In genomic region chr11:9691865-9692264, GRCh38 we compare ENCODE assay signal across 9 cellular contexts. TPM values are rescaled to one million over a fixed set of nuclear protein-coding genes. Genes with fewer than 3 reads are reported as not detected.
DNase-seq lines count a peak whose midpoint lies in the region; ATAC-seq and TF ChIP-seq lines count a peak whose summit lies in the region.
"Had no signal": no experiment of that assay in that cellular context is flagged by ENCODE, and none has a peak within 500 bp of the region (broad histone marks: within the 10 kb centered on the region; RNA-seq: fewer than 3 reads in every experiment).

No MANE protein-coding gene starts in this region.

- H3K27me3 ChIP-seq in gastrocnemius medialis = no peaks in the 10 kb centered on the region

- H3K4me3 ChIP-seq in gastrocnemius medialis = no peak overlapping the region

- no peak for ATAC-seq in gastrocnemius medialis

- TF ChIP-seq CTCF in gastrocnemius medialis (IDR thresholded peaks at IDR 0.05 in 4 of 5, conservative IDR thresholded peaks at IDR 0.05 in 1 of 5) (no peak), GM13977 (IDR thresholded peaks at IDR 0.05; ENCODE audit: extremely low read depth, insufficient read depth, missing control alignments) (no peak)

- no peaks in the 10 kb centered on the region for H3K9me3 ChIP-seq in gastrocnemius medialis

- TF ChIP-seq POLR2A in gastrocnemius medialis (IDR thresholded peaks at IDR 0.05) = no peak

- intact Hi-C loops in gastrocnemius medialis (cut with DNase I; ENCODE audit: low total_unique reads) = no loop called here

- DNase-seq in EL (peak; percentile 60), NOMO-1 treated with DMSO at 0.1 percent for 48 hours (lab: John Stamatoyannopoulos, UW; ENCODE audit: unreplicated experiment) (peak; percentile 78), gastrocnemius medialis (no peak), OCI-M2 (lab: John Stamatoyannopoulos, UW; ENCODE audit: unreplicated experiment) (no peak), GM13977 (ENCODE audit: low spot score) (no peak), NCI-H146 treated with DMSO at 0.1 percent for 48 hours (lab: John Stamatoyannopoulos, UW; ENCODE audit: unreplicated experiment) (no peak)
- no peak for DNase-seq in stimulated activated CD4-positive, alpha-beta T cell treated with anti-CD3 and anti-CD28 coated beads, Interleukin-15, amount 100 ng/mL, for 24 hours
- DNase-seq: NCI-H1436 treated with DMSO at 0.1 percent for 48 hours had no signal

- peaks cover 8 to 23% of the 10 kb centered on the region in 2 donors for H3K4me1 ChIP-seq in gastrocnemius medialis

- in situ Hi-C loops in gastrocnemius medialis (cut with MboI; ENCODE audit: low sequenced_read_pairs in 4 of 4) (no loop called here), GM13977 (cut with MboI; ENCODE audit: low pct_unique_long_range_greater_than_20kb, low sequenced_read_pairs, unreplicated experiment) (no loop called here)

- H3K36me3 ChIP-seq in gastrocnemius medialis = peaks cover 0 to 11% of the 10 kb centered on the region in 2 donors

- H3K27ac ChIP-seq in cingulate gyrus (ENCODE audit: low read depth, low read length) (peak overlapping the region; percentile 79), gastrocnemius medialis (peak overlapping the region; percentile 52 to 78 (median 67))

RNA-seq across cellular contexts. Expression of gene SWAP70, which starts 28.0 kb away (rescaled TPM):
- total RNA-seq in gastrocnemius medialis = 10 to 100 TPM in 1 of 4 donors, 1 to 10 TPM in 3; 6.5 to 14.4 (median 9.1) TPM

Comparison
In these comparisons a context has a peak if more than half of its experiments do, and no peak if none do; other contexts are left out.
1. DNase-seq: peak in EL (single experiment) and NOMO-1 treated with DMSO at 0.1 percent for 48 hours (single experiment); none in gastrocnemius medialis (0 of 2), OCI-M2 (single experiment), GM13977 (single experiment), NCI-H146 treated with DMSO at 0.1 percent for 48 hours (single experiment) and stimulated activated CD4-positive, alpha-beta T cell treated with anti-CD3 and anti-CD28 coated beads, Interleukin-15, amount 100 ng/mL, for 24 hours (single experiment).